Comparison of ENCODE assay signal across 8 cellular contexts in the genomic region with DNA sequence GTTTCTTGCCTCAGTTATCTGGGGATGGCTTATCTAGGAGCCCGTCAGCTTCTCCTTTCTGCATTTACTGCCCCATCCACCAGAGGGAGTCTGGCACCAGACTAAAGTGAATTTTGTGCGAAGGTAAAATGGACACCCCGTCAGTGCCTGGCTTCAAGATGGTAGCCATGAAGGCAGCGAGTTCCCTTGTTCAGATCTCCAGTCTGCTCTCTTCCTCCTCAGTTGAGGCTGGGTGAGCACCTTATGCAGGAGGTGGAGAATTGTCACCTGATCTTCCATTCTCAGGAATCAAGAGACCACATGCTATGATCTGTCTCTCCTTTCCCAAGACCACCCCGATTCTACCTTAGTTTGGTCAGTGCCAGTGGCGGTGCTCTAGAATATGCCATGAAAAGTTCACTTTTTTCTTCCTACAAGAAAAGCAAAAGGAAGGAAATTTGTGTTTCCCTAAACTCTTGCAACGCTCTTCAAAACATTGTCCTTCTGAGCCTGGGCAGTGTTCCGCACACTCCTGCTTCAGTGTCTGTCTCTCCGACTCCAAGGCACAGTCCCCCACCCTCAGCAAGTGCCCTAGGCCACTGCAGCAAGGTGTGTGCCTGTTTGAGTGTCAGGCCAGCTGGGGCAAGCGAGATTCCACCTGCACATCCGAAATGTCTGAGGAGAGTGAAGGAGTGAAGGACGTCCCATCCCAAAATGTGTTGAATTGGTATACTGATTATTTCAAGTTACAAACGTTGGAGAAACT.
DNase-seq lines count a peak whose midpoint lies in the region; ATAC-seq and TF ChIP-seq lines count a peak whose summit lies in the region.

No MANE protein-coding gene starts in this region.

- H3K36me3 ChIP-seq in HEK293 (ENCODE audit: control insufficient read depth in 2 of 2, insufficient read depth in 1 of 2, low read length in 2 of 2) (no peaks in the 10 kb centered on the region), fibroblast of lung (ENCODE audit: control insufficient read depth, insufficient read depth, low read length) (no peaks in the 10 kb centered on the region)

- H3K4me1 Mint-ChIP-seq in activated CD4-positive, alpha-beta T cell treated with anti-CD3 and anti-CD28 coated beads, Interleukin-2, amount 10 ng/mL, durations not matched to agents 7 days and 5 days: no peaks in the 10 kb centered on the region

- H3K27ac ChIP-seq in HEK293 (ENCODE audit: extremely low read depth, low read depth, low read length): no peak overlapping the region
- no peak overlapping the region for H3K27ac ChIP-seq in fibroblast of lung (ENCODE audit: insufficient read depth, low read length)

- POLR2A ChIA-PET in HEK293 (lab: Yijun Ruan, JAX): no interaction called here
- POLR2A ChIA-PET in activated CD4-positive, alpha-beta T cell treated with anti-CD3 and anti-CD28 coated beads, Interleukin-2, amount 10 ng/mL, durations not matched to agents 7 days and 5 days (lab: Charles Lee): no interaction called here

- H3K9ac ChIP-seq in fibroblast of lung (ENCODE audit: insufficient read depth, low read length): no peak overlapping the region

- H3K4me3 Mint-ChIP-seq in activated CD4-positive, alpha-beta T cell treated with anti-CD3 and anti-CD28 coated beads, Interleukin-2, amount 10 ng/mL, durations not matched to agents 7 days and 5 days: no peak overlapping the region

- no peaks in the 10 kb centered on the region for H3K79me2 ChIP-seq in fibroblast of lung (ENCODE audit: control insufficient read depth, insufficient read depth, low read length)

- H3K27me3 ChIP-seq in fibroblast of lung (ENCODE audit: control insufficient read depth, insufficient read depth, low read length): no peaks in the 10 kb centered on the region

- no peaks in the 10 kb centered on the region for H3K9me3 Mint-ChIP-seq in activated CD4-positive, alpha-beta T cell treated with anti-CD3 and anti-CD28 coated beads, Interleukin-2, amount 10 ng/mL, durations not matched to agents 7 days and 5 days

- H3K4me1 ChIP-seq in HEK293 (ENCODE audit: control insufficient read depth, insufficient read depth, low read length) (no peaks in the 10 kb centered on the region), fibroblast of lung (ENCODE audit: control insufficient read depth, extremely low read depth, insufficient read depth, low read length) (no peaks in the 10 kb centered on the region)

- H3K27me3 Mint-ChIP-seq in activated CD4-positive, alpha-beta T cell treated with anti-CD3 and anti-CD28 coated beads, Interleukin-2, amount 10 ng/mL, durations not matched to agents 7 days and 5 days: peaks cover 3% of the 10 kb centered on the region

- CTCF ChIA-PET in HEK293 (lab: Yijun Ruan, JAX): interaction anchor here (0.5 to 1.7 kb wide), 15 partner anchors 8 to 238 kb away, joined by 3 to 9 read pairs (median 3); no protein-coding TSS in a partner anchor
- CTCF ChIA-PET in activated CD4-positive, alpha-beta T cell treated with anti-CD3 and anti-CD28 coated beads, Interleukin-2, amount 10 ng/mL, durations not matched to agents 7 days and 5 days (lab: Charles Lee): interaction anchor here (0.9 kb wide), 1 partner anchor 16 kb away, joined by 3 read pairs; no protein-coding TSS in a partner anchor

- H3K4me3 ChIP-seq in HEK293 (ENCODE audit: low read depth, low read length) (no peak overlapping the region), fibroblast of lung (replicated peaks in 1 of 4; ENCODE audit: control extremely low read depth in 1 of 4, insufficient read depth in 1 of 4, low read depth in 3 of 4, low read length in 4 of 4) (no peak overlapping the region)

- H3K4me2 ChIP-seq in fibroblast of lung (ENCODE audit: extremely low read depth, insufficient read depth, low read length): no peak overlapping the region

- no peak overlapping the region for H3K27ac Mint-ChIP-seq in activated CD4-positive, alpha-beta T cell treated with anti-CD3 and anti-CD28 coated beads, Interleukin-2, amount 10 ng/mL, durations not matched to agents 7 days and 5 days

- ATAC-seq in GM19467 (IDR thresholded peaks at IDR 0.05; ENCODE audit: unreplicated experiment): no peak

- H3K9me3 ChIP-seq in HEK293 (ENCODE audit: control insufficient read depth, insufficient read depth, low read depth, low read length) (no peaks in the 10 kb centered on the region), fibroblast of lung (ENCODE audit: control insufficient read depth, insufficient read depth, low read depth, low read length) (no peaks in the 10 kb centered on the region)

- peak; percentile 4 to 6 for DNase-seq in activated CD4-positive, alpha-beta T cell treated with anti-CD3 and anti-CD28 coated beads for 24 hours (ENCODE audit: low read depth in 2 of 2)
- no peak for DNase-seq in activated CD4-positive, alpha-beta T cell treated with anti-CD3 and anti-CD28 coated beads for 1 hour
- peak; percentile 4 for DNase-seq in NCI-H2081 treated with DMSO at 0.1 percent for 48 hours (lab: John Stamatoyannopoulos, UW)
- DNase-seq in activated CD4-positive, alpha-beta T cell treated with anti-CD3 and anti-CD28 coated beads, Interleukin-2, amount 10 ng/mL, durations not matched to agents 7 days and 5 days: peak; percentile 55
- DNase-seq in fibroblast of lung (ENCODE audit: low read depth in 2 of 2): peak; percentile 0 to 7
- peak in 3 of 4 experiments; percentile 1 to 10 (median 4) for DNase-seq in stimulated activated CD4-positive, alpha-beta T cell treated with anti-CD3 and anti-CD28 coated beads, Interleukin-1b, Interleukin-23, amount 100 ng/mL, for 24 hours (ENCODE audit: low read depth in 4 of 4, low spot score in 1 of 4)

- no peaks in the 10 kb centered on the region for H4K20me1 ChIP-seq in fibroblast of lung (ENCODE audit: control insufficient read depth, extremely low read depth, insufficient read depth, low read length)

- no peak overlapping the region for H2AFZ ChIP-seq in fibroblast of lung (ENCODE audit: low read length)

- TF ChIP-seq CTCF in HEK293 (tag by site-specific recombination; IDR thresholded peaks at IDR 0.05): peak; percentile 62
- peak; percentile 54 to 56 for TF ChIP-seq CTCF in fibroblast of lung (conservative IDR thresholded peaks at IDR 0.05 in 1 of 2, IDR thresholded peaks at IDR 0.05 in 1 of 2; ENCODE audit: low read depth in 1 of 2, low read length in 2 of 2)

- H3K36me3 Mint-ChIP-seq in activated CD4-positive, alpha-beta T cell treated with anti-CD3 and anti-CD28 coated beads, Interleukin-2, amount 10 ng/mL, durations not matched to agents 7 days and 5 days (ENCODE audit: low read depth): no peaks in the 10 kb centered on the region

TF ChIP-seq in HEK293, 187 proteins besides CTCF, POLR2A, EP300 and RAD21 (continues in another document):
- TF ChIP-seq ZNF791 (tag by site-specific recombination; IDR thresholded peaks at IDR 0.05): no peak
- TF ChIP-seq MZF1 (tag by site-specific recombination; IDR thresholded peaks at IDR 0.05; ENCODE audit: borderline replicate concordance): no peak
- peak; percentile 63; the same call in 1 of the 2 replicates for TF ChIP-seq ZNF394 (tag by site-specific recombination; IDR thresholded peaks at IDR 0.05; ENCODE audit: borderline replicate concordance)
- TF ChIP-seq ZNF654 (tag by site-specific recombination; IDR thresholded peaks at IDR 0.05; ENCODE audit: low read depth): peak; percentile 59
- TF ChIP-seq YY1 (tag by site-specific recombination; IDR thresholded peaks at IDR 0.05): peak; percentile 68; the same call in 1 of the 2 replicates
- TF ChIP-seq ZNF133 (tag by site-specific recombination; IDR thresholded peaks at IDR 0.05): peak; percentile 92
- TF ChIP-seq, protein P1, sequence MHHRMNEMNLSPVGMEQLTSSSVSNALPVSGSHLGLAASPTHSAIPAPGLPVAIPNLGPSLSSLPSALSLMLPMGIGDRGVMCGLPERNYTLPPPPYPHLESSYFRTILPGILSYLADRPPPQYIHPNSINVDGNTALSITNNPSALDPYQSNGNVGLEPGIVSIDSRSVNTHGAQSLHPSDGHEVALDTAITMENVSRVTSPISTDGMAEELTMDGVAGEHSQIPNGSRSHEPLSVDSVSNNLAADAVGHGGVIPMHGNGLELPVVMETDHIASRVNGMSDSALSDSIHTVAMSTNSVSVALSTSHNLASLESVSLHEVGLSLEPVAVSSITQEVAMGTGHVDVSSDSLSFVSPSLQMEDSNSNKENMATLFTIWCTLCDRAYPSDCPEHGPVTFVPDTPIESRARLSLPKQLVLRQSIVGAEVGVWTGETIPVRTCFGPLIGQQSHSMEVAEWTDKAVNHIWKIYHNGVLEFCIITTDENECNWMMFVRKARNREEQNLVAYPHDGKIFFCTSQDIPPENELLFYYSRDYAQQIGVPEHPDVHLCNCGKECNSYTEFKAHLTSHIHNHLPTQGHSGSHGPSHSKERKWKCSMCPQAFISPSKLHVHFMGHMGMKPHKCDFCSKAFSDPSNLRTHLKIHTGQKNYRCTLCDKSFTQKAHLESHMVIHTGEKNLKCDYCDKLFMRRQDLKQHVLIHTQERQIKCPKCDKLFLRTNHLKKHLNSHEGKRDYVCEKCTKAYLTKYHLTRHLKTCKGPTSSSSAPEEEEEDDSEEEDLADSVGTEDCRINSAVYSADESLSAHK (tag by site-specific recombination; IDR thresholded peaks at IDR 0.05): no peak
- TF ChIP-seq ZNF624 (tag by site-specific recombination; IDR thresholded peaks at IDR 0.05): no peak
- TF ChIP-seq PRDM1 (tag by site-specific recombination; IDR thresholded peaks at IDR 0.05): no peak
- no peak for TF ChIP-seq ZBTB1 (tag by site-specific recombination; IDR thresholded peaks at IDR 0.05)
- TF ChIP-seq SETDB1 (IDR thresholded peaks at IDR 0.05; ENCODE audit: insufficient read length, low read length): peak; percentile 32
- TF ChIP-seq WT1 (tag by site-specific recombination; IDR thresholded peaks at IDR 0.05): no peak
